1 cellular context compared by ENCODE assay signal in genomic region chr22:43376765-43377485, GRCh38.
A peak's percentile ranks its signal among the peaks of the same experiment; 100 is the strongest.
TF ChIP-seq lines count a peak whose summit lies in the region.

No MANE protein-coding gene starts in this region.

TF ChIP-seq in GM12878, 131 proteins besides CTCF, POLR2A, EP300 and RAD21 (continued from another document):
- TF ChIP-seq RELB (IDR thresholded peaks at IDR 0.05; ENCODE audit: low read depth) (0 out of 2 replicates have a peak, but pooled peaks have one; percentile 32), WRNIP1 (IDR thresholded peaks at IDR 0.05; ENCODE audit: borderline replicate concordance, low read depth, low read length) (no peak), MEF2A (IDR thresholded peaks at IDR 0.05; ENCODE audit: insufficient read depth, low read depth, low read length) (peak; percentile 28; the same call in 1 of the 2 replicates), ATF2 (IDR thresholded peaks at IDR 0.05; ENCODE audit: low read length) (peak; percentile 20; the same call in 1 of the 2 replicates), BCL11A (IDR thresholded peaks at IDR 0.05; ENCODE audit: low read depth, low read length) (peak; percentile 75; the same call in 1 of the 2 replicates), TARDBP (IDR thresholded peaks at IDR 0.05; ENCODE audit: borderline replicate concordance) (no peak), ZBED1 (IDR thresholded peaks at IDR 0.05; ENCODE audit: borderline replicate concordance) (no peak), NFIC (IDR thresholded peaks at IDR 0.05; ENCODE audit: low read depth, low read length) (0 out of 2 replicates have a peak, but pooled peaks have one; percentile 18), BMI1 (IDR thresholded peaks at IDR 0.05; ENCODE audit: borderline replicate concordance) (no peak), KDM1A (IDR thresholded peaks at IDR 0.05; ENCODE audit: borderline replicate concordance) (no peak), SMC3 (IDR thresholded peaks at IDR 0.05; ENCODE audit: borderline replicate concordance, low read length) (no peak), IRF4 (IDR thresholded peaks at IDR 0.05; ENCODE audit: low read depth, low read length) (0 out of 2 replicates have a peak, but pooled peaks have one; percentile 43), NR2C2 (IDR thresholded peaks at IDR 0.05; ENCODE audit: borderline replicate concordance, control insufficient read depth, insufficient read length, low read depth) (no peak), JUND (IDR thresholded peaks at IDR 0.05; ENCODE audit: low read depth, low read length) (no peak), PKNOX1 (IDR thresholded peaks at IDR 0.05) (peak; percentile 56; the same call in 1 of the 2 replicates), CHD2 (IDR thresholded peaks at IDR 0.05; ENCODE audit: borderline replicate concordance, low read depth, low read length) (peak; percentile 56; the same call in 1 of the 2 replicates), NBN (IDR thresholded peaks at IDR 0.05) (0 out of 2 replicates have a peak, but pooled peaks have one; percentile 48), TCF7 (IDR thresholded peaks at IDR 0.05; ENCODE audit: borderline replicate concordance) (no peak), MTA3 (IDR thresholded peaks at IDR 0.05; ENCODE audit: borderline replicate concordance, low read length) (no peak), RUNX3 (IDR thresholded peaks at IDR 0.05; ENCODE audit: low read length) (peak; percentile 94), SP1 (IDR thresholded peaks at IDR 0.05; ENCODE audit: low read depth, low read length) (peak; percentile 42), MLLT1 (IDR thresholded peaks at IDR 0.05) (peak; percentile 74), TAF1 (IDR thresholded peaks at IDR 0.05; ENCODE audit: borderline replicate concordance, low read depth, low read length) (no peak), ZNF274 (IDR thresholded peaks at IDR 0.05; ENCODE audit: insufficient read depth, insufficient read length) (no peak), PAX5 (IDR thresholded peaks at IDR 0.05; ENCODE audit: borderline replicate concordance, low read depth, low read length) (peak; percentile 85), HCFC1 (IDR thresholded peaks at IDR 0.05; ENCODE audit: low read length) (no peak), MTA2 (IDR thresholded peaks at IDR 0.05; ENCODE audit: low read depth) (peak; percentile 82), ZNF622 (IDR thresholded peaks at IDR 0.05) (no peak), STAT3 (IDR thresholded peaks at IDR 0.05; ENCODE audit: low read depth, low read length) (no peak), ATF3 (IDR thresholded peaks at IDR 0.05; ENCODE audit: borderline replicate concordance, extremely low read depth, low read depth, low read length) (no peak), SIX5 (IDR thresholded peaks at IDR 0.05; ENCODE audit: low read depth, low read length, severe bottlenecking) (no peak), POU2F2 (IDR thresholded peaks at IDR 0.05; ENCODE audit: borderline replicate concordance, low read depth, low read length) (peak; percentile 35; the same call in 1 of the 3 replicates), BACH1 (IDR thresholded peaks at IDR 0.05; ENCODE audit: borderline replicate concordance) (peak; percentile 32; the same call in 1 of the 2 replicates), DPF2 (IDR thresholded peaks at IDR 0.05) (peak; percentile 78; the same call in 1 of the 2 replicates), NR2C1 (IDR thresholded peaks at IDR 0.05) (0 out of 2 replicates have a peak, but pooled peaks have one; percentile 23), ATF7 (IDR thresholded peaks at IDR 0.05; ENCODE audit: low read depth) (0 out of 2 replicates have a peak, but pooled peaks have one; percentile 24)
- TF ChIP-seq, protein P1, sequence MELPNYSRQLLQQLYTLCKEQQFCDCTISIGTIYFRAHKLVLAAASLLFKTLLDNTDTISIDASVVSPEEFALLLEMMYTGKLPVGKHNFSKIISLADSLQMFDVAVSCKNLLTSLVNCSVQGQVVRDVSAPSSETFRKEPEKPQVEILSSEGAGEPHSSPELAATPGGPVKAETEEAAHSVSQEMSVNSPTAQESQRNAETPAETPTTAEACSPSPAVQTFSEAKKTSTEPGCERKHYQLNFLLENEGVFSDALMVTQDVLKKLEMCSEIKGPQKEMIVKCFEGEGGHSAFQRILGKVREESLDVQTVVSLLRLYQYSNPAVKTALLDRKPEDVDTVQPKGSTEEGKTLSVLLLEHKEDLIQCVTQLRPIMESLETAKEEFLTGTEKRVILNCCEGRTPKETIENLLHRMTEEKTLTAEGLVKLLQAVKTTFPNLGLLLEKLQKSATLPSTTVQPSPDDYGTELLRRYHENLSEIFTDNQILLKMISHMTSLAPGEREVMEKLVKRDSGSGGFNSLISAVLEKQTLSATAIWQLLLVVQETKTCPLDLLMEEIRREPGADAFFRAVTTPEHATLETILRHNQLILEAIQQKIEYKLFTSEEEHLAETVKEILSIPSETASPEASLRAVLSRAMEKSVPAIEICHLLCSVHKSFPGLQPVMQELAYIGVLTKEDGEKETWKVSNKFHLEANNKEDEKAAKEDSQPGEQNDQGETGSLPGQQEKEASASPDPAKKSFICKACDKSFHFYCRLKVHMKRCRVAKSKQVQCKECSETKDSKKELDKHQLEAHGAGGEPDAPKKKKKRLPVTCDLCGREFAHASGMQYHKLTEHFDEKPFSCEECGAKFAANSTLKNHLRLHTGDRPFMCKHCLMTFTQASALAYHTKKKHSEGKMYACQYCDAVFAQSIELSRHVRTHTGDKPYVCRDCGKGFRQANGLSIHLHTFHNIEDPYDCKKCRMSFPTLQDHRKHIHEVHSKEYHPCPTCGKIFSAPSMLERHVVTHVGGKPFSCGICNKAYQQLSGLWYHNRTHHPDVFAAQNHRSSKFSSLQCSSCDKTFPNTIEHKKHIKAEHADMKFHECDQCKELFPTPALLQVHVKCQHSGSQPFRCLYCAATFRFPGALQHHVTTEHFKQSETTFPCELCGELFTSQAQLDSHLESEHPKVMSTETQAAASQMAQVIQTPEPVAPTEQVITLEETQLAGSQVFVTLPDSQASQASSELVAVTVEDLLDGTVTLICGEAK (IDR thresholded peaks at IDR 0.05; ENCODE audit: borderline replicate concordance): no peak
- TF ChIP-seq, protein P2, sequence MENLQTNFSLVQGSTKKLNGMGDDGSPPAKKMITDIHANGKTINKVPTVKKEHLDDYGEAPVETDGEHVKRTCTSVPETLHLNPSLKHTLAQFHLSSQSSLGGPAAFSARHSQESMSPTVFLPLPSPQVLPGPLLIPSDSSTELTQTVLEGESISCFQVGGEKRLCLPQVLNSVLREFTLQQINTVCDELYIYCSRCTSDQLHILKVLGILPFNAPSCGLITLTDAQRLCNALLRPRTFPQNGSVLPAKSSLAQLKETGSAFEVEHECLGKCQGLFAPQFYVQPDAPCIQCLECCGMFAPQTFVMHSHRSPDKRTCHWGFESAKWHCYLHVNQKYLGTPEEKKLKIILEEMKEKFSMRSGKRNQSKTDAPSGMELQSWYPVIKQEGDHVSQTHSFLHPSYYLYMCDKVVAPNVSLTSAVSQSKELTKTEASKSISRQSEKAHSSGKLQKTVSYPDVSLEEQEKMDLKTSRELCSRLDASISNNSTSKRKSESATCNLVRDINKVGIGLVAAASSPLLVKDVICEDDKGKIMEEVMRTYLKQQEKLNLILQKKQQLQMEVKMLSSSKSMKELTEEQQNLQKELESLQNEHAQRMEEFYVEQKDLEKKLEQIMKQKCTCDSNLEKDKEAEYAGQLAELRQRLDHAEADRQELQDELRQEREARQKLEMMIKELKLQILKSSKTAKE (IDR thresholded peaks at IDR 0.05; ENCODE audit: low read depth, poor library complexity, severe bottlenecking): peak; percentile 99
- TF ChIP-seq, protein P3, sequence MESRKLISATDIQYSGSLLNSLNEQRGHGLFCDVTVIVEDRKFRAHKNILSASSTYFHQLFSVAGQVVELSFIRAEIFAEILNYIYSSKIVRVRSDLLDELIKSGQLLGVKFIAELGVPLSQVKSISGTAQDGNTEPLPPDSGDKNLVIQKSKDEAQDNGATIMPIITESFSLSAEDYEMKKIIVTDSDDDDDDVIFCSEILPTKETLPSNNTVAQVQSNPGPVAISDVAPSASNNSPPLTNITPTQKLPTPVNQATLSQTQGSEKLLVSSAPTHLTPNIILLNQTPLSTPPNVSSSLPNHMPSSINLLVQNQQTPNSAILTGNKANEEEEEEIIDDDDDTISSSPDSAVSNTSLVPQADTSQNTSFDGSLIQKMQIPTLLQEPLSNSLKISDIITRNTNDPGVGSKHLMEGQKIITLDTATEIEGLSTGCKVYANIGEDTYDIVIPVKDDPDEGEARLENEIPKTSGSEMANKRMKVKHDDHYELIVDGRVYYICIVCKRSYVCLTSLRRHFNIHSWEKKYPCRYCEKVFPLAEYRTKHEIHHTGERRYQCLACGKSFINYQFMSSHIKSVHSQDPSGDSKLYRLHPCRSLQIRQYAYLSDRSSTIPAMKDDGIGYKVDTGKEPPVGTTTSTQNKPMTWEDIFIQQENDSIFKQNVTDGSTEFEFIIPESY (IDR thresholded peaks at IDR 0.05): no peak
